ENCODE assay signal across 8 cellular contexts in the genomic region with DNA sequence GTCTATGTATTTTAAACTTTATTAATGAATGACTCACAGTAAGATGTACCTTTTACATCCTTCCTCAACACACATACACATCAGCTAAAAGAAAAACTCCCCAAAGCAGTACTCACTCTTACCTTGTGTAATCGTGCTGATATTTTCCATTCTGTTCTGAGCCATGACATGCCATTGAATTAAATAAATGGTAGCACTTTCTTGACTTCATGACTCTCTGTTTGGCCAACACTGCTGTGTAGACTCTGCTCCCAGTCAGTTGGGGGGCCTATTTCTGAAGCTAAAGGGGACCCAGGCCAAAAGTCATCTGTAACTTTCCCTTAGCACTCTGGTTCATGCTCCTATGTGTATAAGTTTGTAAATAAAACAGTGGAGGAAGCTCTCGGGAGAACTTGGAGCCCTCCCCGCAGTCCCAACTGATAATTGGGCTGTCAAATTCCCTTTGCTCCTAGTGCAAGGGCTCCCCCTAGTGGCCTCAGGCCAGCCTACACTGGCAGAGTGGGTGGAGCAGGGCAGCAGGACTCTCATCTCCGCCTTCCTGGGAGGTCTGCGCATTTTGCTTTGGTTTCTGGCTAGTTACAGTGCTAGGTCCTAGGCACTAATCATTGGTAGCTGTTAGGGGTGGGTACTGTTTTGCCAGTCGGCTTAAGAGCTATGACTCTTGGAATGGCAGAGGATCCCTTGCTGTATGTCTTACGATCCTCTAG. TPM values are rescaled to one million over a fixed set of nuclear protein-coding genes. Genes with fewer than 3 reads are reported as not detected.
DNase-seq lines count a peak whose midpoint lies in the region; ATAC-seq, FAIRE-seq and TF ChIP-seq lines count a peak whose summit lies in the region.

No MANE protein-coding gene starts in this region.

- H3K27ac ChIP-seq in AG04450 (ENCODE audit: low read depth, low read length) (no peak overlapping the region), kidney (ENCODE audit: low read depth in 2 of 2, low read length in 2 of 2) (no peak overlapping the region)

- peak; percentile 80 for ATAC-seq in GM18511 (IDR thresholded peaks at IDR 0.05; ENCODE audit: unreplicated experiment)
- peak; percentile 53 for ATAC-seq in HG03039 (IDR thresholded peaks at IDR 0.05; ENCODE audit: unreplicated experiment)

- POLR2A ChIA-PET in AG04450 (lab: Yijun Ruan, JAX): interaction anchor here (1.5 kb wide), 1 partner anchor 242 kb away, joined by 4 read pairs; the partner anchor contains the start of gene PLPP3

- no peak overlapping the region; the same call in 1 of the 2 replicates for H3K4me3 ChIP-seq in AG04450 (ENCODE audit: low read depth, low read length)
- H3K4me3 ChIP-seq in WI38 (ENCODE audit: low read depth, low read length): no peak overlapping the region
- no peak overlapping the region for H3K4me3 ChIP-seq in bronchial epithelial cell (ENCODE audit: low read depth, low read length)
- no peak overlapping the region for H3K4me3 ChIP-seq in kidney (ENCODE audit: low read length in 2 of 2)

- peaks cover 0 to 11% of the 10 kb centered on the region in 2 donors for H3K4me1 ChIP-seq in kidney (ENCODE audit: control insufficient read depth in 1 of 2, insufficient read depth in 1 of 2, low read depth in 1 of 2, low read length in 2 of 2)

- peak overlapping the region in 1 of 2 donors; percentile 20 for H3K9ac ChIP-seq in kidney (ENCODE audit: low read length in 2 of 2)

- no peaks in the 10 kb centered on the region for H3K27me3 ChIP-seq in AG04450 (ENCODE audit: control insufficient read depth, insufficient read depth, low read length)
- H3K27me3 ChIP-seq in bronchial epithelial cell (ENCODE audit: control insufficient read depth, insufficient read depth, low read length): no peaks in the 10 kb centered on the region

- intact Hi-C loops in kidney (cut with DNase I): no loop called here

- no peak for FAIRE-seq in bronchial epithelial cell (lab: Jason Lieb, UNC)
- FAIRE-seq in kidney (lab: Jason Lieb, UNC): no peak

- TF ChIP-seq CTCF in AG04450 (IDR thresholded peaks at IDR 0.05; ENCODE audit: low read depth, low read length): peak; percentile 100
- TF ChIP-seq CTCF in WI38 (IDR thresholded peaks at IDR 0.05; ENCODE audit: low read depth, low read length): peak; percentile 99
- TF ChIP-seq CTCF in bronchial epithelial cell (IDR thresholded peaks at IDR 0.05; ENCODE audit: insufficient read depth, low read length, severe bottlenecking): peak; percentile 95
- peak; percentile 92 for TF ChIP-seq CTCF in kidney (IDR thresholded peaks at IDR 0.05; ENCODE audit: borderline replicate concordance, extremely low read depth, insufficient read depth)

- DNase-seq in AG04450 (ENCODE audit: low read depth, low spot score) (peak; percentile 64), NCI-H2107 treated with DMSO at 0.1 percent for 48 hours (lab: John Stamatoyannopoulos, UW; ENCODE audit: unreplicated experiment) (peak; percentile 77), bronchial epithelial cell (ENCODE audit: low read depth) (peak; percentile 58), kidney (peak; percentile 83)
- peak; percentile 41 for DNase-seq in stimulated activated CD4-positive, alpha-beta T cell treated with anti-CD3 and anti-CD28 coated beads, Interleukin-2, amount 100 ng/mL, for 4 hours (ENCODE audit: low read depth)

- CTCF ChIA-PET in AG04450 (lab: Charles Lee): interaction anchor here (0.5 to 2.9 kb wide), 48 partner anchors 10 to 1877 kb away, joined by 3 to 41 read pairs (median 4); no protein-coding TSS in a partner anchor

- no peaks in the 10 kb centered on the region for H3K36me3 ChIP-seq in bronchial epithelial cell (ENCODE audit: control insufficient read depth, insufficient read depth, low read length)
- H3K36me3 ChIP-seq in kidney (ENCODE audit: control insufficient read depth in 1 of 2, insufficient read depth in 2 of 2, low read length in 2 of 2): no peaks in the 10 kb centered on the region

- H3K9me3 ChIP-seq in AG04450 (ENCODE audit: control insufficient read depth, insufficient read depth, low read length) (no peaks in the 10 kb centered on the region), kidney (ENCODE audit: control insufficient read depth in 1 of 2, low read length in 2 of 2) (no peaks in the 10 kb centered on the region)

RNA-seq across cellular contexts. Expression of gene FYB2, which starts 1.7 kb away (rescaled TPM):
- polyA plus RNA-seq in AG04450 (2011; rRNA removed): not detected in 2 replicates
- polyA minus RNA-seq in AG04450 (2011; rRNA and poly(A)+ RNA removed): not detected in 2 replicates
- total RNA-seq in bronchial epithelial cell: 0.13 TPM in 1 of 2 replicates, not detected in the other
- total RNA-seq in kidney: 5.5 TPM
- polyA plus RNA-seq in kidney (ENCODE audit: insufficient read depth, low read depth, low replicate concordance): 7.9 TPM

RNA-seq across cellular contexts. Expression of gene C8A, which starts 33.7 kb away (rescaled TPM):
- not detected in 2 replicates for polyA plus RNA-seq in AG04450 (2011; rRNA removed)
- polyA minus RNA-seq in AG04450 (2011; rRNA and poly(A)+ RNA removed): not detected in 2 replicates
- not detected in 2 replicates for total RNA-seq in bronchial epithelial cell
- 0.09 TPM for total RNA-seq in kidney
- not detected for polyA plus RNA-seq in kidney (ENCODE audit: insufficient read depth, low read depth, low replicate concordance)
